In the genomic region with DNA sequence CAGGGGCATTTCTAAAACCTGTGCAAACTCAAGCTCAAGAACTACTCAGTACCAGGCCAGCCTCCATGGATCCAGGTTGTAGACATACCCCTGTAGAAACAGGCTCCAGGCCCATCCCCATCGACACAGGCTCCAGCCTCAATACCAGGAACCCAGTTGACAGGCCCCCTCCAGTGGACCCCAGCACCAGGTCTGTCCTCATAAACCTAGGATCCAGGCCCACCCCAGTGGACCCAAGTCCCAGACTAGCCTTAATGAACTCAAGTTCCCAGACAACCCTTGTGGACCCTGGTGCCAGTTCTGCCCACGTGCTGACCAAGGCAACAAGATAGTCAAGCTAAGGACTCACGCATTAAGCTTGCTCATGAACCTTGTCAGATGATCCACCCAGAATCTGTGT, we compare ENCODE assay signal across 27 cellular contexts.
"Had no signal": no experiment of that assay in that cellular context is flagged by ENCODE, and none has a peak within 500 bp of the region (broad histone marks: within the 10 kb centered on the region; RNA-seq: fewer than 3 reads in every experiment).

No MANE protein-coding gene starts in this region.

- H3K9me3 ChIP-seq: stomach, suprapubic skin, testis, thoracic aorta, thyroid gland, tibial artery, tibial nerve, transverse colon, upper lobe of left lung, upper lobe of right lung, uterus, vagina had no signal

- H3K27ac Mint-ChIP-seq: stimulated activated memory B cell treated with anti-CD40 and anti-IgM and Interleukin-4, amounts not matched to agents 10 μg/mL and 1 μg/mL and 100 μg/mL, for 72 hours; stimulated activated naive B cell treated with anti-CD40 and anti-IgM and Interleukin-4, amounts not matched to agents 10 μg/mL and 1 μg/mL and 100 μg/mL, for 72 hours; stimulated activated naive CD8-positive, alpha-beta T cell treated with anti-CD3 and anti-CD28 coated beads, Interleukin-15, amount 100 ng/mL, for 72 hours; stimulated activated naive CD8-positive, alpha-beta T cell treated with anti-CD3 and anti-CD28 coated beads, Interleukin-15, Interleukin-2, amounts not matched to agents 100 ng/mL and 50 ng/mL, for 24 hours; type B pancreatic cell had no signal

- H3K36me3 ChIP-seq: stomach, suprapubic skin, thoracic aorta, thyroid gland, tibial artery, tibial nerve, transverse colon, upper lobe of left lung, upper lobe of right lung, uterus, vagina had no signal

- H3K27me3 Mint-ChIP-seq: stimulated activated memory B cell treated with anti-CD40 and anti-IgM and Interleukin-4, amounts not matched to agents 10 μg/mL and 1 μg/mL and 100 μg/mL, for 72 hours; stimulated activated naive B cell treated with anti-CD40 and anti-IgM and Interleukin-4, amounts not matched to agents 10 μg/mL and 1 μg/mL and 100 μg/mL, for 72 hours; stimulated activated naive CD8-positive, alpha-beta T cell treated with anti-CD3 and anti-CD28 coated beads, Interleukin-15, amount 100 ng/mL, for 72 hours; stimulated activated naive CD8-positive, alpha-beta T cell treated with anti-CD3 and anti-CD28 coated beads, Interleukin-15, Interleukin-2, amounts not matched to agents 100 ng/mL and 50 ng/mL, for 24 hours; type B pancreatic cell had no signal

- ATAC-seq: stimulated activated memory B cell treated with anti-CD40 and anti-IgM and Interleukin-4, amounts not matched to agents 10 μg/mL and 1 μg/mL and 100 μg/mL, for 72 hours; stimulated activated naive B cell treated with anti-CD40 and anti-IgM and Interleukin-4, amounts not matched to agents 10 μg/mL and 1 μg/mL and 100 μg/mL, for 72 hours; stimulated activated naive CD8-positive, alpha-beta T cell treated with anti-CD3 and anti-CD28 coated beads, Interleukin-15, amount 100 ng/mL, for 72 hours; upper lobe of right lung had no signal

- H3K27ac ChIP-seq: stomach, suprapubic skin, testis, thoracic aorta, thyroid gland, tibial artery, tibial nerve, transverse colon, upper lobe of left lung, upper lobe of right lung, uterus, vagina had no signal

- H3K27me3 ChIP-seq: stomach, suprapubic skin, testis, thyroid gland, tibial artery, tibial nerve, transverse colon, upper lobe of left lung, upper lobe of right lung, uterus, vagina had no signal

- H3K9me3 Mint-ChIP-seq: stimulated activated memory B cell treated with anti-CD40 and anti-IgM and Interleukin-4, amounts not matched to agents 10 μg/mL and 1 μg/mL and 100 μg/mL, for 72 hours; stimulated activated naive B cell treated with anti-CD40 and anti-IgM and Interleukin-4, amounts not matched to agents 10 μg/mL and 1 μg/mL and 100 μg/mL, for 72 hours; stimulated activated naive CD8-positive, alpha-beta T cell treated with anti-CD3 and anti-CD28 coated beads, Interleukin-15, Interleukin-2, amounts not matched to agents 100 ng/mL and 50 ng/mL, for 24 hours; type B pancreatic cell had no signal

- H3K4me1 ChIP-seq: stomach, suprapubic skin, testis, thyroid gland, tibial artery, tibial nerve, transverse colon, upper lobe of left lung, upper lobe of right lung, uterus, vagina had no signal

- DNase-seq: stimulated activated CD4-positive, alpha-beta T cell treated with anti-CD3 and anti-CD28 coated beads, Interleukin-2, amount 100 ng/mL, for 48 hours; stimulated activated CD4-positive, alpha-beta T cell treated with anti-CD3 and anti-CD28 coated beads, Interleukin-4, amount 100 ng/mL, for 1 hour; stimulated activated CD4-positive, alpha-beta T cell treated with anti-CD3 and anti-CD28 coated beads, Interleukin-4, amount 100 ng/mL, for 24 hours; stimulated activated CD4-positive, alpha-beta T cell treated with anti-CD3 and anti-CD28 coated beads, Interleukin-4, amount 100 ng/mL, for 4 hours; stimulated activated CD8-positive, alpha-beta memory T cell treated with anti-CD3 and anti-CD28 coated beads, Interleukin-4, amount 100 ng/mL, for 48 hours; stimulated activated naive B cell treated with anti-CD40 and anti-IgM and Interleukin-4, amounts not matched to agents 10 μg/mL and 1 μg/mL and 100 μg/mL, for 72 hours; stimulated activated naive CD4-positive, alpha-beta T cell; stimulated activated naive CD4-positive, alpha-beta T cell treated with Interleukin-2 at 50 U/mL for 16 hours; stimulated activated naive CD8-positive, alpha-beta T cell treated with anti-CD3 and anti-CD28 coated beads, Interleukin-15, amount 100 ng/mL, for 72 hours; stimulated activated naive CD8-positive, alpha-beta T cell treated with anti-CD3 and anti-CD28 coated beads, Interleukin-15, Interleukin-2, amounts not matched to agents 100 U/mL and 50 U/mL, for 24 hours; stomach; substantia nigra; testis; thyroid gland; transverse colon; trophoblast cell; upper lobe of left lung; upper lobe of right lung; uterus had no signal

- H3K4me3 Mint-ChIP-seq: stimulated activated memory B cell treated with anti-CD40 and anti-IgM and Interleukin-4, amounts not matched to agents 10 μg/mL and 1 μg/mL and 100 μg/mL, for 72 hours; stimulated activated naive B cell treated with anti-CD40 and anti-IgM and Interleukin-4, amounts not matched to agents 10 μg/mL and 1 μg/mL and 100 μg/mL, for 72 hours; stimulated activated naive CD8-positive, alpha-beta T cell treated with anti-CD3 and anti-CD28 coated beads, Interleukin-15, amount 100 ng/mL, for 72 hours; stimulated activated naive CD8-positive, alpha-beta T cell treated with anti-CD3 and anti-CD28 coated beads, Interleukin-15, Interleukin-2, amounts not matched to agents 100 ng/mL and 50 ng/mL, for 24 hours; type B pancreatic cell had no signal

- H3K4me3 ChIP-seq: stomach, suprapubic skin, testis, thoracic aorta, thyroid gland, tibial artery, tibial nerve, transverse colon, upper lobe of left lung, upper lobe of right lung, uterus, vagina had no signal

- H3K36me3 Mint-ChIP-seq: stimulated activated memory B cell treated with anti-CD40 and anti-IgM and Interleukin-4, amounts not matched to agents 10 μg/mL and 1 μg/mL and 100 μg/mL, for 72 hours; stimulated activated naive B cell treated with anti-CD40 and anti-IgM and Interleukin-4, amounts not matched to agents 10 μg/mL and 1 μg/mL and 100 μg/mL, for 72 hours; type B pancreatic cell had no signal

- H3K4me1 Mint-ChIP-seq: stimulated activated memory B cell treated with anti-CD40 and anti-IgM and Interleukin-4, amounts not matched to agents 10 μg/mL and 1 μg/mL and 100 μg/mL, for 72 hours; stimulated activated naive B cell treated with anti-CD40 and anti-IgM and Interleukin-4, amounts not matched to agents 10 μg/mL and 1 μg/mL and 100 μg/mL, for 72 hours; stimulated activated naive CD8-positive, alpha-beta T cell treated with anti-CD3 and anti-CD28 coated beads, Interleukin-15, amount 100 ng/mL, for 72 hours had no signal
